9 cellular contexts compared by ENCODE assay signal in genomic region chr1:92951141-92951582, GRCh38. TPM values are rescaled to one million over a fixed set of nuclear protein-coding genes. Genes with fewer than 3 reads are reported as not detected.
DNase-seq lines count a peak whose midpoint lies in the region; ATAC-seq and TF ChIP-seq lines count a peak whose summit lies in the region.
"Had no signal": no experiment of that assay in that cellular context is flagged by ENCODE, and none has a peak within 500 bp of the region (broad histone marks: within the 10 kb centered on the region; RNA-seq: fewer than 3 reads in every experiment).

No MANE protein-coding gene starts in this region.

- H3K36me3 ChIP-seq in liver (ENCODE audit: control insufficient read depth in 4 of 4, insufficient read depth in 3 of 4, low read depth in 1 of 4, low read length in 3 of 4), result no peaks in the 10 kb centered on the region

- no peaks in the 10 kb centered on the region for H3K27me3 Mint-ChIP-seq in WTC11 (ENCODE audit: low read depth)
- H3K27me3 Mint-ChIP-seq: activated naive CD8-positive, alpha-beta T cell had no signal

- H3K27ac ChIP-seq in liver (ENCODE audit: low read depth in 1 of 2, low read length in 2 of 2), result peak overlapping the region; percentile 79 to 88

- TF ChIP-seq CTCF in GM12865 (IDR thresholded peaks at IDR 0.05; ENCODE audit: insufficient read depth, low read depth, low read length, missing control alignments) (no peak), WTC11 (IDR thresholded peaks at IDR 0.05) (no peak), liver (IDR thresholded peaks at IDR 0.05; ENCODE audit: low read depth, low read length, missing input control) (no peak)

- no peaks in the 10 kb centered on the region for H3K27me3 ChIP-seq in liver (ENCODE audit: control insufficient read depth in 4 of 4, insufficient read depth in 4 of 4, low read length in 3 of 4)

- DNase-seq in GM12865 (ENCODE audit: low read depth) (peak; percentile 85), WTC11 (ENCODE audit: low spot score) (no peak), AML-193 (lab: John Stamatoyannopoulos, UW) (no peak), ecto neural progenitor cell (ENCODE audit: low spot score) (no peak)
- DNase-seq in NK-92 treated with Interleukin-12 subunit alpha and Interleukin-12 subunit beta, amount 100 ng/mL, for 24 hours (lab: John Stamatoyannopoulos, UW), result no peak

- POLR2A ChIA-PET in WTC11 (lab: Charles Lee), result no interaction called here

- CTCF ChIA-PET in WTC11 (lab: Charles Lee), result interaction anchor here (1.1 to 1.6 kb wide), 2 partner anchors 9 to 43 kb away, joined by 5 read pairs; no protein-coding TSS in a partner anchor

- no peak overlapping the region for H3K4me3 Mint-ChIP-seq in WTC11
- H3K4me3 Mint-ChIP-seq: activated naive CD8-positive, alpha-beta T cell had no signal

- H3K9ac ChIP-seq in liver (ENCODE audit: low read depth in 1 of 2, low read length in 2 of 2), result no peak overlapping the region

- 0 out of 2 replicates have a peak, but pooled peaks cover 4% of the 10 kb centered on the region for H3K4me1 Mint-ChIP-seq in WTC11

- H3K4me3 ChIP-seq in GM12865 (ENCODE audit: low read depth, low read length) (no peak overlapping the region), liver (ENCODE audit: low read depth in 1 of 3, low read length in 3 of 3) (no peak overlapping the region)

- H3K4me1 ChIP-seq in liver (ENCODE audit: control insufficient read depth in 4 of 4, insufficient read depth in 4 of 4, low read length in 3 of 4), result peaks cover 4 to 13% (median 6%) of the 10 kb centered on the region in 4 donors

- 56% methylated on average over 4 of the region's 4 CpGs for WGBS in liver

- H3K36me3 Mint-ChIP-seq in WTC11, result no peaks in the 10 kb centered on the region

- peak; percentile 8 to 33 for TF ChIP-seq RAD21 in liver (IDR thresholded peaks at IDR 0.05)

- H3K27ac Mint-ChIP-seq in WTC11, result no peak overlapping the region

- H3K9me3 ChIP-seq in liver (ENCODE audit: control insufficient read depth in 4 of 4, low read length in 3 of 4), result no peaks in the 10 kb centered on the region

- ATAC-seq in GM21360 (IDR thresholded peaks at IDR 0.05; ENCODE audit: unreplicated experiment), result peak; percentile 63
- ATAC-seq in HG03571 (IDR thresholded peaks at IDR 0.05; ENCODE audit: unreplicated experiment), result peak; percentile 62
- ATAC-seq in WTC11, result no peak

- no peaks in the 10 kb centered on the region for H3K9me3 Mint-ChIP-seq in WTC11

TF ChIP-seq in WTC11, 78 proteins besides CTCF, POLR2A, EP300 and RAD21:
- TF ChIP-seq GABPB1 (CRISPR knock-in tag; IDR thresholded peaks at IDR 0.05) (0 out of 2 replicates have a peak, but pooled peaks have one; percentile 35), TEAD4 (CRISPR knock-in tag; IDR thresholded peaks at IDR 0.05) (no peak)
TF ChIP-seq in WTC11: peak in this region for 1.

TF ChIP-seq in liver, 16 proteins besides CTCF, POLR2A, EP300 and RAD21:
- TF ChIP-seq SP1 (IDR thresholded peaks at IDR 0.05) (peak; percentile 26), HNF4G (IDR thresholded peaks at IDR 0.05) (peak; percentile 39), TAF1 (conservative IDR thresholded peaks at IDR 0.05) (no peak), GABPA (IDR thresholded peaks at IDR 0.05 in 1 of 2, conservative IDR thresholded peaks at IDR 0.05 in 1 of 2) (no peak), FOXA1 (IDR thresholded peaks at IDR 0.05) (no peak), REST (IDR thresholded peaks at IDR 0.05) (peak; percentile 21), YY1 (IDR thresholded peaks at IDR 0.05) (peak; percentile 68), JUND (IDR thresholded peaks at IDR 0.05) (no peak), HNF4A (conservative IDR thresholded peaks at IDR 0.05) (peak; percentile 79 to 85), RXRA (IDR thresholded peaks at IDR 0.05) (peak; percentile 47 to 60), MAX (IDR thresholded peaks at IDR 0.05) (peak; percentile 51), EGR1 (IDR thresholded peaks at IDR 0.05; ENCODE audit: low read depth in 2 of 2) (no peak), NR2F2 (IDR thresholded peaks at IDR 0.05) (no peak), FOXA2 (IDR thresholded peaks at IDR 0.05) (no peak), ATF3 (IDR thresholded peaks at IDR 0.05) (no peak), ZBTB33 (IDR thresholded peaks at IDR 0.05) (no peak)

RNA-seq across cellular contexts. Expression of gene DIPK1A, which starts 10.1 kb away (rescaled TPM):
- total RNA-seq in WTC11 (2021), result 4.4 to 4.8 TPM (median 4.7 TPM) in 3 replicates
- total RNA-seq in liver, result 10 to 100 TPM in 1 of 2 donors, 1 to 10 TPM in 1; 7.9 to 11.6 TPM
- polyA plus RNA-seq in liver, result 10 to 100 TPM in 1 of 2 donors, 1 to 10 TPM in 1; 9.9 to 10.4 TPM
